Comparison of ENCODE assay signal across 1 cellular context in the genomic region with DNA sequence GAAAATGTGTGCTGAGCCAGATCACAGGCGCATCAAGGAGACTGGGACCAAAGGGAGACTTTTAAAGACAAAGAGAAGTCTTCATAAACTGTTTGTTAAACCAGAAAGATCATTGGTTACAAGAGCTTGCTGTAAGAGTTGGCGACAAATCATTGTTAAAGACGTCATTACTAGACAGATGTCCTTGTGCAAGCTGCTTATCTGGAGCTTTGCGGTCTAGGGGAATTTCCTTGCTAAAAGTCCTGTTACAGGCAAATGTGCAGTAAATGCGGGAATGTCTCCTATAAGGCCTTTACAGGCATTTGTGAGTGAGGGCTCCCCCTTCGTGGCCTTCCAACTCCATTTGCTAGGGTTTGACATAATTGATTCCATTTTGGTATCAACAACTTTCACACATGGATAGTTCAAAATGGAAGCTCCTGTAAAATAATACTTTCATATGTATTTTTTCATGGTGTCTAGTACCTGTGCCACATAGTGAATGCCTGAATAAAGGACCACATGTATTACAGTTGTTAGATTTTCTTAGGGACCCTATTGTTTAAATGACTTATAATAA.
TF ChIP-seq lines count a peak whose summit lies in the region.

No MANE protein-coding gene starts in this region.

TF ChIP-seq in K562, 482 proteins besides CTCF, POLR2A, EP300 and RAD21 (continued from another document and continues in another):
- TF ChIP-seq U2AF2 (optimal IDR thresholded peaks at IDR 0.05; ENCODE audit: low read depth, low read length) (no peak), SMAD4 (CRISPR knock-in tag; conservative IDR thresholded peaks at IDR 0.05) (0 out of 2 replicates have a peak, but pooled peaks have one; percentile 34), SMARCA5 (IDR thresholded peaks at IDR 0.05) (no peak), ZNF717 (CRISPR knock-in tag; IDR thresholded peaks at IDR 0.05) (no peak), ZEB2 (IDR thresholded peaks at IDR 0.05) (no peak), THRAP3 (IDR thresholded peaks at IDR 0.05; ENCODE audit: borderline replicate concordance) (no peak), HLTF (IDR thresholded peaks at IDR 0.05) (no peak), MCM2 (IDR thresholded peaks at IDR 0.05; ENCODE audit: low read depth) (no peak), PCBP2 (IDR thresholded peaks at IDR 0.05; ENCODE audit: low read depth, low read length, poor library complexity, severe bottlenecking) (no peak), NFYB (IDR thresholded peaks at IDR 0.05; ENCODE audit: extremely low read depth, insufficient read length) (no peak), NR2C2 (CRISPR knock-in tag; IDR thresholded peaks at IDR 0.05) (no peak), NR2C2 (tag; IDR thresholded peaks at IDR 0.05) (no peak), ZFPM2 (CRISPR knock-in tag; IDR thresholded peaks at IDR 0.05) (no peak), HIVEP1 (CRISPR knock-in tag; IDR thresholded peaks at IDR 0.05) (no peak), HNRNPL (IDR thresholded peaks at IDR 0.05; ENCODE audit: low read depth, low read length) (no peak), BRF1 (IDR thresholded peaks at IDR 0.05; ENCODE audit: borderline replicate concordance, extremely low read depth, insufficient read length) (no peak), CREBBP (IDR thresholded peaks at IDR 0.05; ENCODE audit: low read depth, low read length) (no peak), MTA3 (IDR thresholded peaks at IDR 0.05; ENCODE audit: borderline replicate concordance) (no peak), ZNF384 (IDR thresholded peaks at IDR 0.05; ENCODE audit: low read depth, low read length) (no peak), POLR2G (IDR thresholded peaks at IDR 0.05; ENCODE audit: low read depth, low read length) (no peak), NFIC (IDR thresholded peaks at IDR 0.05) (no peak), OTX1 (CRISPR knock-in tag; IDR thresholded peaks at IDR 0.05) (no peak), MED1 (CRISPR knock-in tag; IDR thresholded peaks at IDR 0.05; ENCODE audit: borderline replicate concordance) (no peak), ZNF41 (CRISPR knock-in tag; conservative IDR thresholded peaks at IDR 0.05) (no peak), ZNF175 (CRISPR knock-in tag; IDR thresholded peaks at IDR 0.05; ENCODE audit: low read depth) (no peak), CXXC5 (CRISPR knock-in tag; IDR thresholded peaks at IDR 0.05) (0 out of 2 replicates have a peak, but pooled peaks have one; percentile 11), ZNF408 (CRISPR knock-in tag; IDR thresholded peaks at IDR 0.05; ENCODE audit: low read depth) (no peak), RBM14 (IDR thresholded peaks at IDR 0.05; ENCODE audit: borderline replicate concordance, insufficient read depth, low read depth, low read length) (no peak)
- TF ChIP-seq, protein P1, sequence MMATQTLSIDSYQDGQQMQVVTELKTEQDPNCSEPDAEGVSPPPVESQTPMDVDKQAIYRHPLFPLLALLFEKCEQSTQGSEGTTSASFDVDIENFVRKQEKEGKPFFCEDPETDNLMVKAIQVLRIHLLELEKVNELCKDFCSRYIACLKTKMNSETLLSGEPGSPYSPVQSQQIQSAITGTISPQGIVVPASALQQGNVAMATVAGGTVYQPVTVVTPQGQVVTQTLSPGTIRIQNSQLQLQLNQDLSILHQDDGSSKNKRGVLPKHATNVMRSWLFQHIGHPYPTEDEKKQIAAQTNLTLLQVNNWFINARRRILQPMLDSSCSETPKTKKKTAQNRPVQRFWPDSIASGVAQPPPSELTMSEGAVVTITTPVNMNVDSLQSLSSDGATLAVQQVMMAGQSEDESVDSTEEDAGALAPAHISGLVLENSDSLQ (IDR thresholded peaks at IDR 0.05): no peak
- TF ChIP-seq, protein P2, sequence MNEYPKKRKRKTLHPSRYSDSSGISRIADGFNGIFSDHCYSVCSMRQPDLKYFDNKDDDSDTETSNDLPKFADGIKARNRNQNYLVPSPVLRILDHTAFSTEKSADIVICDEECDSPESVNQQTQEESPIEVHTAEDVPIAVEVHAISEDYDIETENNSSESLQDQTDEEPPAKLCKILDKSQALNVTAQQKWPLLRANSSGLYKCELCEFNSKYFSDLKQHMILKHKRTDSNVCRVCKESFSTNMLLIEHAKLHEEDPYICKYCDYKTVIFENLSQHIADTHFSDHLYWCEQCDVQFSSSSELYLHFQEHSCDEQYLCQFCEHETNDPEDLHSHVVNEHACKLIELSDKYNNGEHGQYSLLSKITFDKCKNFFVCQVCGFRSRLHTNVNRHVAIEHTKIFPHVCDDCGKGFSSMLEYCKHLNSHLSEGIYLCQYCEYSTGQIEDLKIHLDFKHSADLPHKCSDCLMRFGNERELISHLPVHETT (CRISPR knock-in tag; conservative IDR thresholded peaks at IDR 0.05 in 1 of 2, IDR thresholded peaks at IDR 0.05 in 1 of 2): peak in 1 of 2 experiments; percentile 59; a peak in 1 of 4 replicates
- TF ChIP-seq, protein P3, sequence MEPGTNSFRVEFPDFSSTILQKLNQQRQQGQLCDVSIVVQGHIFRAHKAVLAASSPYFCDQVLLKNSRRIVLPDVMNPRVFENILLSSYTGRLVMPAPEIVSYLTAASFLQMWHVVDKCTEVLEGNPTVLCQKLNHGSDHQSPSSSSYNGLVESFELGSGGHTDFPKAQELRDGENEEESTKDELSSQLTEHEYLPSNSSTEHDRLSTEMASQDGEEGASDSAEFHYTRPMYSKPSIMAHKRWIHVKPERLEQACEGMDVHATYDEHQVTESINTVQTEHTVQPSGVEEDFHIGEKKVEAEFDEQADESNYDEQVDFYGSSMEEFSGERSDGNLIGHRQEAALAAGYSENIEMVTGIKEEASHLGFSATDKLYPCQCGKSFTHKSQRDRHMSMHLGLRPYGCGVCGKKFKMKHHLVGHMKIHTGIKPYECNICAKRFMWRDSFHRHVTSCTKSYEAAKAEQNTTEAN (CRISPR knock-in tag; IDR thresholded peaks at IDR 0.05): no peak
- TF ChIP-seq, protein P4, sequence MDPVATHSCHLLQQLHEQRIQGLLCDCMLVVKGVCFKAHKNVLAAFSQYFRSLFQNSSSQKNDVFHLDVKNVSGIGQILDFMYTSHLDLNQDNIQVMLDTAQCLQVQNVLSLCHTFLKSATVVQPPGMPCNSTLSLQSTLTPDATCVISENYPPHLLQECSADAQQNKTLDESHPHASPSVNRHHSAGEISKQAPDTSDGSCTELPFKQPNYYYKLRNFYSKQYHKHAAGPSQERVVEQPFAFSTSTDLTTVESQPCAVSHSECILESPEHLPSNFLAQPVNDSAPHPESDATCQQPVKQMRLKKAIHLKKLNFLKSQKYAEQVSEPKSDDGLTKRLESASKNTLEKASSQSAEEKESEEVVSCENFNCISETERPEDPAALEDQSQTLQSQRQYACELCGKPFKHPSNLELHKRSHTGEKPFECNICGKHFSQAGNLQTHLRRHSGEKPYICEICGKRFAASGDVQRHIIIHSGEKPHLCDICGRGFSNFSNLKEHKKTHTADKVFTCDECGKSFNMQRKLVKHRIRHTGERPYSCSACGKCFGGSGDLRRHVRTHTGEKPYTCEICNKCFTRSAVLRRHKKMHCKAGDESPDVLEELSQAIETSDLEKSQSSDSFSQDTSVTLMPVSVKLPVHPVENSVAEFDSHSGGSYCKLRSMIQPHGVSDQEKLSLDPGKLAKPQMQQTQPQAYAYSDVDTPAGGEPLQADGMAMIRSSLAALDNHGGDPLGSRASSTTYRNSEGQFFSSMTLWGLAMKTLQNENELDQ (CRISPR knock-in tag; IDR thresholded peaks at IDR 0.05; ENCODE audit: borderline replicate concordance): no peak
- TF ChIP-seq, protein P5, sequence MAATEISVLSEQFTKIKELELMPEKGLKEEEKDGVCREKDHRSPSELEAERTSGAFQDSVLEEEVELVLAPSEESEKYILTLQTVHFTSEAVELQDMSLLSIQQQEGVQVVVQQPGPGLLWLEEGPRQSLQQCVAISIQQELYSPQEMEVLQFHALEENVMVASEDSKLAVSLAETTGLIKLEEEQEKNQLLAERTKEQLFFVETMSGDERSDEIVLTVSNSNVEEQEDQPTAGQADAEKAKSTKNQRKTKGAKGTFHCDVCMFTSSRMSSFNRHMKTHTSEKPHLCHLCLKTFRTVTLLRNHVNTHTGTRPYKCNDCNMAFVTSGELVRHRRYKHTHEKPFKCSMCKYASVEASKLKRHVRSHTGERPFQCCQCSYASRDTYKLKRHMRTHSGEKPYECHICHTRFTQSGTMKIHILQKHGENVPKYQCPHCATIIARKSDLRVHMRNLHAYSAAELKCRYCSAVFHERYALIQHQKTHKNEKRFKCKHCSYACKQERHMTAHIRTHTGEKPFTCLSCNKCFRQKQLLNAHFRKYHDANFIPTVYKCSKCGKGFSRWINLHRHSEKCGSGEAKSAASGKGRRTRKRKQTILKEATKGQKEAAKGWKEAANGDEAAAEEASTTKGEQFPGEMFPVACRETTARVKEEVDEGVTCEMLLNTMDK (IDR thresholded peaks at IDR 0.05; ENCODE audit: borderline replicate concordance, insufficient read depth, low read depth, low read length, poor library complexity, severe bottlenecking): no peak
- TF ChIP-seq, protein P6, sequence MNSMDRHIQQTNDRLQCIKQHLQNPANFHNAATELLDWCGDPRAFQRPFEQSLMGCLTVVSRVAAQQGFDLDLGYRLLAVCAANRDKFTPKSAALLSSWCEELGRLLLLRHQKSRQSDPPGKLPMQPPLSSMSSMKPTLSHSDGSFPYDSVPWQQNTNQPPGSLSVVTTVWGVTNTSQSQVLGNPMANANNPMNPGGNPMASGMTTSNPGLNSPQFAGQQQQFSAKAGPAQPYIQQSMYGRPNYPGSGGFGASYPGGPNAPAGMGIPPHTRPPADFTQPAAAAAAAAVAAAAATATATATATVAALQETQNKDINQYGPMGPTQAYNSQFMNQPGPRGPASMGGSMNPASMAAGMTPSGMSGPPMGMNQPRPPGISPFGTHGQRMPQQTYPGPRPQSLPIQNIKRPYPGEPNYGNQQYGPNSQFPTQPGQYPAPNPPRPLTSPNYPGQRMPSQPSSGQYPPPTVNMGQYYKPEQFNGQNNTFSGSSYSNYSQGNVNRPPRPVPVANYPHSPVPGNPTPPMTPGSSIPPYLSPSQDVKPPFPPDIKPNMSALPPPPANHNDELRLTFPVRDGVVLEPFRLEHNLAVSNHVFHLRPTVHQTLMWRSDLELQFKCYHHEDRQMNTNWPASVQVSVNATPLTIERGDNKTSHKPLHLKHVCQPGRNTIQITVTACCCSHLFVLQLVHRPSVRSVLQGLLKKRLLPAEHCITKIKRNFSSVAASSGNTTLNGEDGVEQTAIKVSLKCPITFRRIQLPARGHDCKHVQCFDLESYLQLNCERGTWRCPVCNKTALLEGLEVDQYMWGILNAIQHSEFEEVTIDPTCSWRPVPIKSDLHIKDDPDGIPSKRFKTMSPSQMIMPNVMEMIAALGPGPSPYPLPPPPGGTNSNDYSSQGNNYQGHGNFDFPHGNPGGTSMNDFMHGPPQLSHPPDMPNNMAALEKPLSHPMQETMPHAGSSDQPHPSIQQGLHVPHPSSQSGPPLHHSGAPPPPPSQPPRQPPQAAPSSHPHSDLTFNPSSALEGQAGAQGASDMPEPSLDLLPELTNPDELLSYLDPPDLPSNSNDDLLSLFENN (IDR thresholded peaks at IDR 0.05; ENCODE audit: low read depth in 2 of 2, low read length in 2 of 2): no peak
- TF ChIP-seq, protein P7, sequence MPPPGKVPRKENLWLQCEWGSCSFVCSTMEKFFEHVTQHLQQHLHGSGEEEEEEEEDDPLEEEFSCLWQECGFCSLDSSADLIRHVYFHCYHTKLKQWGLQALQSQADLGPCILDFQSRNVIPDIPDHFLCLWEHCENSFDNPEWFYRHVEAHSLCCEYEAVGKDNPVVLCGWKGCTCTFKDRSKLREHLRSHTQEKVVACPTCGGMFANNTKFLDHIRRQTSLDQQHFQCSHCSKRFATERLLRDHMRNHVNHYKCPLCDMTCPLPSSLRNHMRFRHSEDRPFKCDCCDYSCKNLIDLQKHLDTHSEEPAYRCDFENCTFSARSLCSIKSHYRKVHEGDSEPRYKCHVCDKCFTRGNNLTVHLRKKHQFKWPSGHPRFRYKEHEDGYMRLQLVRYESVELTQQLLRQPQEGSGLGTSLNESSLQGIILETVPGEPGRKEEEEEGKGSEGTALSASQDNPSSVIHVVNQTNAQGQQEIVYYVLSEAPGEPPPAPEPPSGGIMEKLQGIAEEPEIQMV (tag; conservative IDR thresholded peaks at IDR 0.05; ENCODE audit: low read depth): no peak
- TF ChIP-seq, protein P8, sequence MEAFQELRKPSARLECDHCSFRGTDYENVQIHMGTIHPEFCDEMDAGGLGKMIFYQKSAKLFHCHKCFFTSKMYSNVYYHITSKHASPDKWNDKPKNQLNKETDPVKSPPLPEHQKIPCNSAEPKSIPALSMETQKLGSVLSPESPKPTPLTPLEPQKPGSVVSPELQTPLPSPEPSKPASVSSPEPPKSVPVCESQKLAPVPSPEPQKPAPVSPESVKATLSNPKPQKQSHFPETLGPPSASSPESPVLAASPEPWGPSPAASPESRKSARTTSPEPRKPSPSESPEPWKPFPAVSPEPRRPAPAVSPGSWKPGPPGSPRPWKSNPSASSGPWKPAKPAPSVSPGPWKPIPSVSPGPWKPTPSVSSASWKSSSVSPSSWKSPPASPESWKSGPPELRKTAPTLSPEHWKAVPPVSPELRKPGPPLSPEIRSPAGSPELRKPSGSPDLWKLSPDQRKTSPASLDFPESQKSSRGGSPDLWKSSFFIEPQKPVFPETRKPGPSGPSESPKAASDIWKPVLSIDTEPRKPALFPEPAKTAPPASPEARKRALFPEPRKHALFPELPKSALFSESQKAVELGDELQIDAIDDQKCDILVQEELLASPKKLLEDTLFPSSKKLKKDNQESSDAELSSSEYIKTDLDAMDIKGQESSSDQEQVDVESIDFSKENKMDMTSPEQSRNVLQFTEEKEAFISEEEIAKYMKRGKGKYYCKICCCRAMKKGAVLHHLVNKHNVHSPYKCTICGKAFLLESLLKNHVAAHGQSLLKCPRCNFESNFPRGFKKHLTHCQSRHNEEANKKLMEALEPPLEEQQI (IDR thresholded peaks at IDR 0.05): no peak
- TF ChIP-seq, protein P9, sequence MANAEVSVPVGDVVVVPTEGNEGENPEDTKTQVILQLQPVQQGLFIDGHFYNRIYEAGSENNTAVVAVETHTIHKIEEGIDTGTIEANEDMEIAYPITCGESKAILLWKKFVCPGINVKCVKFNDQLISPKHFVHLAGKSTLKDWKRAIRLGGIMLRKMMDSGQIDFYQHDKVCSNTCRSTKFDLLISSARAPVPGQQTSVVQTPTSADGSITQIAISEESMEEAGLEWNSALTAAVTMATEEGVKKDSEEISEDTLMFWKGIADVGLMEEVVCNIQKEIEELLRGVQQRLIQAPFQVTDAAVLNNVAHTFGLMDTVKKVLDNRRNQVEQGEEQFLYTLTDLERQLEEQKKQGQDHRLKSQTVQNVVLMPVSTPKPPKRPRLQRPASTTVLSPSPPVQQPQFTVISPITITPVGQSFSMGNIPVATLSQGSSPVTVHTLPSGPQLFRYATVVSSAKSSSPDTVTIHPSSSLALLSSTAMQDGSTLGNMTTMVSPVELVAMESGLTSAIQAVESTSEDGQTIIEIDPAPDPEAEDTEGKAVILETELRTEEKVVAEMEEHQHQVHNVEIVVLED (CRISPR knock-in tag; IDR thresholded peaks at IDR 0.05): no peak
- TF ChIP-seq, protein P10, sequence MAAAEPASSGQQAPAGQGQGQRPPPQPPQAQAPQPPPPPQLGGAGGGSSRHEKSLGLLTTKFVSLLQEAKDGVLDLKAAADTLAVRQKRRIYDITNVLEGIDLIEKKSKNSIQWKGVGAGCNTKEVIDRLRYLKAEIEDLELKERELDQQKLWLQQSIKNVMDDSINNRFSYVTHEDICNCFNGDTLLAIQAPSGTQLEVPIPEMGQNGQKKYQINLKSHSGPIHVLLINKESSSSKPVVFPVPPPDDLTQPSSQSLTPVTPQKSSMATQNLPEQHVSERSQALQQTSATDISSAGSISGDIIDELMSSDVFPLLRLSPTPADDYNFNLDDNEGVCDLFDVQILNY (CRISPR knock-in tag; IDR thresholded peaks at IDR 0.05): no peak
- TF ChIP-seq, protein P11, sequence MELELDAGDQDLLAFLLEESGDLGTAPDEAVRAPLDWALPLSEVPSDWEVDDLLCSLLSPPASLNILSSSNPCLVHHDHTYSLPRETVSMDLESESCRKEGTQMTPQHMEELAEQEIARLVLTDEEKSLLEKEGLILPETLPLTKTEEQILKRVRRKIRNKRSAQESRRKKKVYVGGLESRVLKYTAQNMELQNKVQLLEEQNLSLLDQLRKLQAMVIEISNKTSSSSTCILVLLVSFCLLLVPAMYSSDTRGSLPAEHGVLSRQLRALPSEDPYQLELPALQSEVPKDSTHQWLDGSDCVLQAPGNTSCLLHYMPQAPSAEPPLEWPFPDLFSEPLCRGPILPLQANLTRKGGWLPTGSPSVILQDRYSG (tag; conservative IDR thresholded peaks at IDR 0.05; ENCODE audit: low read depth): 0 out of 2 replicates have a peak, but pooled peaks have one; percentile 25
